6 cellular contexts compared by ENCODE assay signal in the genomic region with DNA sequence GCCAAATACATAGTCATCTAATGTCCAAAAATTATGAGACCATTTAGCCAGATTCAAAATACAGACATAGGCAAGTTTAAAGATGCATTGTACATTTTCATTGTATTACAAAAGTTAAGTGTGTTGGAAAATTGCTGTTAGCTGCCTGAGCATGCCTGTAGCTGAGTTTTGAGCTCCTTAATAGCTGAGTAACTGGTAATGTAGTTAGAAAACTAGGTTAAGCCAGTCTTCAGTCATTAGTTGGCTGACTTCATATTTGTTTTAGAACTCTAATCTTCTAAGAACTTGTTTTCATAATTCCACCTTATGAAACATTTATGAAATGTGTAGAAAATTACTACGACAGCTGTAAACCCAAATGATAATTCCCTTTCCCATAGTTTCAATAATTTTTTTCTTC.
"Had no signal": no experiment of that assay in that cellular context is flagged by ENCODE, and none has a peak within 500 bp of the region (broad histone marks: within the 10 kb centered on the region; RNA-seq: fewer than 3 reads in every experiment).

No MANE protein-coding gene starts in this region.

- H3K27ac ChIP-seq: GM23248 had no signal

- ATAC-seq: K562 had no signal

- DNase-seq: GM23248, GOT3, H9, HCEC 1CT, IMR-90 had no signal

- H3K4me3 ChIP-seq: GM23248, K562 had no signal
